8 cellular contexts compared by ENCODE assay signal in genomic region chr20:8018928-8019177, GRCh38. TPM values are rescaled to one million over a fixed set of nuclear protein-coding genes. Genes with fewer than 3 reads are reported as not detected.
DNase-seq lines count a peak whose midpoint lies in the region; ATAC-seq, FAIRE-seq and TF ChIP-seq lines count a peak whose summit lies in the region.

No MANE protein-coding gene starts in this region.

- peak overlapping the region; percentile 96 for H3K4me3 Mint-ChIP-seq in activated naive CD4-positive, alpha-beta T cell treated with anti-CD3 and anti-CD28 coated beads, Interleukin-2, amount 50 U/mL, for 24 hours

- H3K4me3 ChIP-seq in keratinocyte (ENCODE audit: control insufficient read depth in 2 of 3, extremely low read depth in 1 of 3, insufficient read depth in 2 of 3, low read depth in 1 of 3, low read length in 3 of 3), result peak overlapping the region; percentile 72 to 86 (median 73)

- H3K9me3 Mint-ChIP-seq in activated naive CD4-positive, alpha-beta T cell treated with anti-CD3 and anti-CD28 coated beads, Interleukin-2, amount 50 U/mL, for 24 hours, result no peaks in the 10 kb centered on the region

- H3K9ac ChIP-seq in keratinocyte (ENCODE audit: control insufficient read depth, extremely low read depth, insufficient read depth, low read length), result peak overlapping the region; percentile 80

- peak; percentile 24 for ATAC-seq in HG02840 (IDR thresholded peaks at IDR 0.05; ENCODE audit: low FRiP score, unreplicated experiment)

- H3K9me3 ChIP-seq in keratinocyte (ENCODE audit: control insufficient read depth, low read depth, low read length), result no peaks in the 10 kb centered on the region

- H3K27me3 Mint-ChIP-seq in activated naive CD4-positive, alpha-beta T cell treated with anti-CD3 and anti-CD28 coated beads, Interleukin-2, amount 50 U/mL, for 24 hours, result no peaks in the 10 kb centered on the region

- TF ChIP-seq CTCF in keratinocyte (optimal IDR thresholded peaks at IDR 0.05 in 1 of 3, IDR thresholded peaks at IDR 0.05 in 1 of 3, conservative IDR thresholded peaks at IDR 0.05 in 1 of 3; ENCODE audit: extremely low read depth in 1 of 3, insufficient read depth in 2 of 3, low read length in 3 of 3), result no peak

- no peaks in the 10 kb centered on the region for H3K36me3 ChIP-seq in keratinocyte (ENCODE audit: control insufficient read depth in 2 of 2, extremely low read depth in 1 of 2, insufficient read depth in 2 of 2, low read length in 2 of 2)

- no peaks in the 10 kb centered on the region for H3K27me3 ChIP-seq in keratinocyte (ENCODE audit: control insufficient read depth, extremely low read depth, insufficient read depth, low read length)

- H3K4me2 ChIP-seq in keratinocyte (ENCODE audit: control insufficient read depth, extremely low read depth, insufficient read depth, low read depth, low read length), result peak overlapping the region; percentile 70

- H2AFZ ChIP-seq in keratinocyte (ENCODE audit: control insufficient read depth, low read length), result peak overlapping the region; percentile 96

- no peaks in the 10 kb centered on the region for H4K20me1 ChIP-seq in keratinocyte (ENCODE audit: control insufficient read depth, extremely low read depth, insufficient read depth, low read length)

- H3K27ac ChIP-seq in angular gyrus (ENCODE audit: low read depth, low read length) (peak overlapping the region; percentile 97), keratinocyte (ENCODE audit: control insufficient read depth, insufficient read depth, low read length) (peak overlapping the region; percentile 65), substantia nigra (ENCODE audit: low read depth, low read length, poor library complexity, severe bottlenecking) (peak overlapping the region; percentile 93)

- dilution Hi-C loops in keratinocyte (cut with MboI; ENCODE audit: extremely low pct_ligation_motif_present, low sequenced_read_pairs), result no loop called here

- peaks cover 11% of the 10 kb centered on the region for H3K4me1 ChIP-seq in keratinocyte (ENCODE audit: control insufficient read depth, extremely low read depth, insufficient read depth, low read length)

- no peak for DNase-seq in activated naive CD4-positive, alpha-beta T cell treated with anti-CD3 and anti-CD28 coated beads, Interleukin-2, amount 50 U/mL, for 16 hours
- peak; percentile 43 for DNase-seq in NCI-H1694 treated with DMSO at 0.1 percent for 48 hours (lab: John Stamatoyannopoulos, UW)
- peak; percentile 2 for DNase-seq in keratinocyte (ENCODE audit: low read depth, low spot score)
- no peak for DNase-seq in substantia nigra (lab: John Stamatoyannopoulos, UW)
- DNase-seq in stimulated activated CD4-positive, alpha-beta T cell treated with anti-CD3 and anti-CD28 coated beads, Interleukin-15, amount 100 ng/mL, for 24 hours, result no peak

- H3K79me2 ChIP-seq in keratinocyte (ENCODE audit: control insufficient read depth, insufficient read depth, low read length), result no peaks in the 10 kb centered on the region

- H3K4me1 Mint-ChIP-seq in activated naive CD4-positive, alpha-beta T cell treated with anti-CD3 and anti-CD28 coated beads, Interleukin-2, amount 50 U/mL, for 24 hours, result peaks cover 46% of the 10 kb centered on the region

- no peaks in the 10 kb centered on the region for H3K36me3 Mint-ChIP-seq in activated naive CD4-positive, alpha-beta T cell treated with anti-CD3 and anti-CD28 coated beads, Interleukin-2, amount 50 U/mL, for 24 hours

- peak overlapping the region; percentile 39 for H3K27ac Mint-ChIP-seq in activated naive CD4-positive, alpha-beta T cell treated with anti-CD3 and anti-CD28 coated beads, Interleukin-2, amount 50 U/mL, for 24 hours

- no peaks in the 10 kb centered on the region for H3K9me1 ChIP-seq in keratinocyte (ENCODE audit: control insufficient read depth, extremely low read depth, insufficient read depth, low read length)

- FAIRE-seq in keratinocyte (lab: Jason Lieb, UNC), result peak; percentile 9

RNA-seq across cellular contexts. Expression of gene TMX4, which starts 0.7 kb away (rescaled TPM):
- 4.7 to 6.8 TPM (median 5.9 TPM) in 3 replicates for polyA plus RNA-seq in keratinocyte
- polyA plus RNA-seq in keratinocyte (2011; ENCODE audit: low read depth), result 12.9 TPM
- 3.5 and 5.4 TPM in 2 replicates for polyA plus RNA-seq in keratinocyte (2011; cell fraction: cytosol; rRNA removed)
- 4.4 TPM in 2 replicates for polyA plus RNA-seq in keratinocyte (2011; cell fraction: nucleus; rRNA removed)
- polyA plus RNA-seq in keratinocyte (2012; ENCODE audit: low replicate concordance), result 4.7 and 7.9 TPM in 2 replicates
- polyA minus RNA-seq in keratinocyte, result 3.2 to 8.7 TPM (median 6.8 TPM) in 3 replicates
- polyA minus RNA-seq in keratinocyte (2011; cell fraction: cytosol; rRNA and poly(A)+ RNA removed), result 7.9 TPM
- 4.7 and 8.1 TPM in 2 replicates for polyA minus RNA-seq in keratinocyte (2011; cell fraction: nucleus; rRNA and poly(A)+ RNA removed)

Comparison
In these comparisons a context has a peak if more than half of its experiments do, and no peak if none do; other contexts are left out.
1. DNase-seq: peak in NCI-H1694 treated with DMSO at 0.1 percent for 48 hours (single experiment) and keratinocyte (single experiment); none in activated naive CD4-positive, alpha-beta T cell treated with anti-CD3 and anti-CD28 coated beads, Interleukin-2, amount 50 U/mL, for 16 hours (single experiment), substantia nigra (0 of 49) and stimulated activated CD4-positive, alpha-beta T cell treated with anti-CD3 and anti-CD28 coated beads, Interleukin-15, amount 100 ng/mL, for 24 hours (single experiment).
2. Peak in every context shown above with its lines, with median percentiles within 50 percentile points of each other: H3K27ac ChIP-seq.